In genomic region chr11:834371-835316, GRCh38 we compare ENCODE assay signal across 8 cellular contexts. TPM values are rescaled to one million over a fixed set of nuclear protein-coding genes. Genes with fewer than 3 reads are reported as not detected.
DNase-seq lines count a peak whose midpoint lies in the region; ATAC-seq and TF ChIP-seq lines count a peak whose summit lies in the region.

No MANE protein-coding gene starts in this region.

- TF ChIP-seq CTCF in testis (IDR thresholded peaks at IDR 0.05): no peak

- peak overlapping the region; percentile 39 to 71 for H3K27ac ChIP-seq in testis

- DNase-seq in AG08396 (ENCODE audit: low spot score): peak; percentile 74
- peak; percentile 18 to 59 for DNase-seq in T47D (ENCODE audit: low read depth in 1 of 2, low spot score in 1 of 2)
- peak; percentile 92 for DNase-seq in left lobe of liver (ENCODE audit: low spot score)
- peak; percentile 73 for DNase-seq in testis

- in situ Hi-C loops in T47D (cut with HindIII; ENCODE audit: low pct_unique_long_range_greater_than_20kb, low sequenced_read_pairs): no loop called here

- H3K27ac Mint-ChIP-seq in IgD-negative memory B cell: peak overlapping the region in 1 of 3 donors; percentile 23

- peaks cover 42% of the 10 kb centered on the region for H3K4me1 ChIP-seq in testis

- intact Hi-C loops in testis (cut with DNase I; ENCODE audit: low total_unique reads): no loop called here

- no peak for TF ChIP-seq POLR2A in testis (IDR thresholded peaks at IDR 0.05)

- H3K27me3 Mint-ChIP-seq in IgD-negative memory B cell: peaks cover 2% of the 10 kb centered on the region

- 44 to 53% methylated on average over 8 to 31 of the region's 31 CpGs for WGBS in testis, 2 donors

- peak overlapping the region; percentile 47 to 82 (median 72) for H3K4me3 Mint-ChIP-seq in IgD-negative memory B cell

- no peaks in the 10 kb centered on the region for H3K9me3 Mint-ChIP-seq in IgD-negative memory B cell

- H3K4me3 ChIP-seq in testis: peak overlapping the region in 1 of 2 donors; percentile 76

- ATAC-seq in left lobe of liver: peak; percentile 65
- no peak for ATAC-seq in GM18861 (IDR thresholded peaks at IDR 0.05; ENCODE audit: unreplicated experiment)
- no peak for ATAC-seq in HG02981 (IDR thresholded peaks at IDR 0.05; ENCODE audit: unreplicated experiment)
- ATAC-seq in HG03025 (IDR thresholded peaks at IDR 0.05; ENCODE audit: low FRiP score, unreplicated experiment): no peak

- peaks cover 0 to 11% (median 1%) of the 10 kb centered on the region in 3 donors for H3K4me1 Mint-ChIP-seq in IgD-negative memory B cell

- no peaks in the 10 kb centered on the region for H3K27me3 ChIP-seq in testis

- no peaks in the 10 kb centered on the region for H3K36me3 ChIP-seq in testis (ENCODE audit: low read depth, missing control alignments)

- peaks cover 2% of the 10 kb centered on the region for H3K36me3 Mint-ChIP-seq in IgD-negative memory B cell

- no peaks in the 10 kb centered on the region for H3K9me3 ChIP-seq in testis

RNA-seq across cellular contexts. Expression of gene CD151, which starts 1.9 kb away (rescaled TPM):
- polyA plus RNA-seq in IgD-negative memory B cell (13.8 TPM), testis (ENCODE audit: insufficient read depth, low read depth, low replicate concordance) (201 TPM)
- total RNA-seq in left lobe of liver (120 TPM), testis (100 to 1,000 TPM; 108 to 195 TPM)

RNA-seq across cellular contexts. Expression of gene CRACR2B, which starts 6.9 kb away (rescaled TPM):
- 20.0 TPM for polyA plus RNA-seq in IgD-negative memory B cell
- total RNA-seq in left lobe of liver: 3.5 TPM
- total RNA-seq in testis: 1 to 10 TPM; 6.5 to 7.4 TPM
- 4.9 TPM for polyA plus RNA-seq in testis (ENCODE audit: insufficient read depth, low read depth, low replicate concordance)

RNA-seq across cellular contexts. Expression of gene POLR2L, which starts 7.7 kb away (rescaled TPM):
- 96.7 TPM for polyA plus RNA-seq in IgD-negative memory B cell
- total RNA-seq in left lobe of liver: 81.5 TPM
- 10 to 100 TPM; 32.9 to 48.4 TPM for total RNA-seq in testis
- 97.3 TPM for polyA plus RNA-seq in testis (ENCODE audit: insufficient read depth, low read depth, low replicate concordance)

RNA-seq across cellular contexts. Expression of gene TSPAN4, which starts 8.0 kb away (rescaled TPM):
- 2.1 TPM for polyA plus RNA-seq in IgD-negative memory B cell
- total RNA-seq in left lobe of liver: 17.1 TPM
- total RNA-seq in testis: 10 to 100 TPM; 49.1 to 87.0 TPM
- polyA plus RNA-seq in testis (ENCODE audit: insufficient read depth, low read depth, low replicate concordance): 47.2 TPM

RNA-seq across cellular contexts. Expression of gene PNPLA2, which starts 15.9 kb away (rescaled TPM):
- polyA plus RNA-seq in IgD-negative memory B cell (51.1 TPM), testis (ENCODE audit: insufficient read depth, low read depth, low replicate concordance) (86.7 TPM)
- total RNA-seq in left lobe of liver (107 TPM), testis (100 to 1,000 TPM in 1 of 2 donors, 10 to 100 TPM in 1; 96.7 to 108 TPM)

Comparison
In these comparisons a context has a peak if more than half of its experiments do, and no peak if none do; other contexts are left out.
1. DNase-seq: peak in every context shown above with its lines; median percentile 92 in left lobe of liver; 74 in AG08396; 73 in testis; 38 in T47D.